In the genomic region with DNA sequence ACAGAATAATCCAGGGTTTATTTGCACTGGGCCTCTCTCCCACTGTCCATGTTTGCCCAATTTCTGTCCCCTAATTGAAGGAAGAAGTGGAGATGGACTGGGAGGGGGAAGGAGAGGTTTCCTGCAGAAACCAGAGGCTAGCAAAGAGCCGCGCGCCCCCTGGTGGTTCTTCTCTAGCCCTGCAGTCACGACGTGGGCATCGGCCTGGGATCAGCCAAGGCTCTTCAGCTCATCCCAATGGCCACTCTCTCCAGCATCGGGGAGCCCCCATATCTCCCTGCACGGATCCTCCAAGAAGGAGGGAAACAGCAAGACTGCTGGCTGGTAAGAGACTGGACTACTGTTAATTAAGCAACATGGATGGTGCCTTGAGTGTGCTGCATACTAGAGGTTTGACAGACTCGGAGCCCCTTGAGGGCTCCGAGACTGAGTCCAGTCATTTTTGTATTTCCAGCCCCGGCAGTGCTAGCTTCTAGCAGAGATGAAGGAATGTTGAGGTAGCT, we compare ENCODE assay signal across 9 cellular contexts. TPM values are rescaled to one million over a fixed set of nuclear protein-coding genes. Genes with fewer than 3 reads are reported as not detected.
A peak's percentile ranks its signal among the peaks of the same experiment; 100 is the strongest.
DNase-seq lines count a peak whose midpoint lies in the region; ATAC-seq and TF ChIP-seq lines count a peak whose summit lies in the region.
"Had no signal": no experiment of that assay in that cellular context is flagged by ENCODE, and none has a peak within 500 bp of the region (broad histone marks: within the 10 kb centered on the region; RNA-seq: fewer than 3 reads in every experiment).

No MANE protein-coding gene starts in this region.

- H3K4me3 ChIP-seq in AG09309 (ENCODE audit: control insufficient read depth, low read depth, low read length) (no peak overlapping the region), cardiac muscle cell (no peak overlapping the region)
- H3K4me3 ChIP-seq: skin epidermis had no signal

- H3K4me3 Mint-ChIP-seq in activated naive CD8-positive, alpha-beta T cell treated with anti-CD3 and anti-CD28 coated beads for 36 hours: no peak overlapping the region

- no peaks in the 10 kb centered on the region for H3K36me3 Mint-ChIP-seq in activated naive CD8-positive, alpha-beta T cell treated with anti-CD3 and anti-CD28 coated beads for 36 hours

- no peak overlapping the region for H3K27ac Mint-ChIP-seq in activated naive CD8-positive, alpha-beta T cell treated with anti-CD3 and anti-CD28 coated beads for 36 hours

- peak overlapping the region; percentile 80 for H3K27ac ChIP-seq in cardiac muscle cell

- peak; percentile 97 for TF ChIP-seq CTCF in AG09309 (IDR thresholded peaks at IDR 0.05; ENCODE audit: control insufficient read depth, insufficient read depth, low read depth, low read length, missing control alignments)
- peak; percentile 99 for TF ChIP-seq CTCF in cardiac muscle cell (IDR thresholded peaks at IDR 0.05; ENCODE audit: low read depth, low read length)

- peaks cover 23% of the 10 kb centered on the region for H3K4me1 ChIP-seq in cardiac muscle cell (ENCODE audit: low read depth)

- no peaks in the 10 kb centered on the region for H3K9me3 Mint-ChIP-seq in activated naive CD8-positive, alpha-beta T cell treated with anti-CD3 and anti-CD28 coated beads for 36 hours

- DNase-seq in AG09309 (ENCODE audit: low read depth) (peak; percentile 28), NCI-H1436 (lab: John Stamatoyannopoulos, UW) (peak; percentile 64), SW480 (ENCODE audit: low spot score) (peak; percentile 70), cardiac muscle cell (ENCODE audit: low read depth in 1 of 2, low spot score in 1 of 2) (peak; percentile 87 to 88), posterior cingulate gyrus (peak; percentile 73 to 98 (median 86)), ureter (ENCODE audit: low spot score) (peak; percentile 84)
- peak; percentile 67 for DNase-seq in activated naive CD8-positive, alpha-beta T cell treated with anti-CD3 and anti-CD28 coated beads for 36 hours

- H3K4me1 Mint-ChIP-seq in activated naive CD8-positive, alpha-beta T cell treated with anti-CD3 and anti-CD28 coated beads for 36 hours: peaks cover 11% of the 10 kb centered on the region

- ATAC-seq in GM19351 (IDR thresholded peaks at IDR 0.05; ENCODE audit: unreplicated experiment): peak; percentile 48

- intact Hi-C loops in posterior cingulate gyrus (cut with DNase I): loop anchor here (1.0 to 2.0 kb wide), 2 partner anchors 147 to 230 kb away; no protein-coding TSS in a partner anchor

- no peaks in the 10 kb centered on the region for H3K27me3 ChIP-seq in cardiac muscle cell

- no peaks in the 10 kb centered on the region for H3K27me3 Mint-ChIP-seq in activated naive CD8-positive, alpha-beta T cell treated with anti-CD3 and anti-CD28 coated beads for 36 hours

- no peaks in the 10 kb centered on the region for H3K36me3 ChIP-seq in cardiac muscle cell

- no peaks in the 10 kb centered on the region for H3K9me3 ChIP-seq in cardiac muscle cell (ENCODE audit: low read depth)

RNA-seq across cellular contexts. Expression of a gene that starts 18.7 kb away (rescaled TPM):
- total RNA-seq in activated naive CD8-positive, alpha-beta T cell treated with anti-CD3 and anti-CD28 coated beads for 36 hours: 1 to 10 TPM; 7.0 to 7.2 TPM
- total RNA-seq in cardiac muscle cell (14.4 and 17.9 TPM in 2 replicates), ureter (7.5 TPM)
- 8.8 and 9.9 TPM in 2 replicates for polyA plus RNA-seq in cardiac muscle cell

RNA-seq across cellular contexts. Expression of a gene that starts 28.7 kb away (rescaled TPM):
- under 1 TPM; 0.31 to 0.32 TPM for total RNA-seq in activated naive CD8-positive, alpha-beta T cell treated with anti-CD3 and anti-CD28 coated beads for 36 hours
- total RNA-seq in cardiac muscle cell (1.4 and 3.5 TPM in 2 replicates), ureter (not detected)
- polyA plus RNA-seq in cardiac muscle cell: 5.7 and 9.9 TPM in 2 replicates

RNA-seq across cellular contexts. Expression of a gene that starts 30.2 kb away (rescaled TPM):
- under 1 TPM; 0.10 to 0.12 TPM for total RNA-seq in activated naive CD8-positive, alpha-beta T cell treated with anti-CD3 and anti-CD28 coated beads for 36 hours
- total RNA-seq in cardiac muscle cell: 0.95 and 2.6 TPM in 2 replicates
- polyA plus RNA-seq in cardiac muscle cell: 0.92 and 1.1 TPM in 2 replicates
- total RNA-seq in ureter: 0.83 TPM

RNA-seq across cellular contexts. Expression of a gene that starts 53.4 kb away (rescaled TPM):
- not detected for total RNA-seq in activated naive CD8-positive, alpha-beta T cell treated with anti-CD3 and anti-CD28 coated beads for 36 hours
- 0.14 and 1.3 TPM in 2 replicates for total RNA-seq in cardiac muscle cell
- 0.07 and 1.2 TPM in 2 replicates for polyA plus RNA-seq in cardiac muscle cell
- total RNA-seq in ureter: not detected

Comparison
In these comparisons a context has a peak if more than half of its experiments do, and no peak if none do; other contexts are left out.
1. DNase-seq: peak in every context shown above with its lines; median percentile 88 in cardiac muscle cell; 86 in posterior cingulate gyrus; 84 in ureter; 70 in SW480; 67 in activated naive CD8-positive, alpha-beta T cell treated with anti-CD3 and anti-CD28 coated beads for 36 hours; 64 in NCI-H1436; 28 in AG09309.